1 cellular context compared by ENCODE assay signal in the genomic region with DNA sequence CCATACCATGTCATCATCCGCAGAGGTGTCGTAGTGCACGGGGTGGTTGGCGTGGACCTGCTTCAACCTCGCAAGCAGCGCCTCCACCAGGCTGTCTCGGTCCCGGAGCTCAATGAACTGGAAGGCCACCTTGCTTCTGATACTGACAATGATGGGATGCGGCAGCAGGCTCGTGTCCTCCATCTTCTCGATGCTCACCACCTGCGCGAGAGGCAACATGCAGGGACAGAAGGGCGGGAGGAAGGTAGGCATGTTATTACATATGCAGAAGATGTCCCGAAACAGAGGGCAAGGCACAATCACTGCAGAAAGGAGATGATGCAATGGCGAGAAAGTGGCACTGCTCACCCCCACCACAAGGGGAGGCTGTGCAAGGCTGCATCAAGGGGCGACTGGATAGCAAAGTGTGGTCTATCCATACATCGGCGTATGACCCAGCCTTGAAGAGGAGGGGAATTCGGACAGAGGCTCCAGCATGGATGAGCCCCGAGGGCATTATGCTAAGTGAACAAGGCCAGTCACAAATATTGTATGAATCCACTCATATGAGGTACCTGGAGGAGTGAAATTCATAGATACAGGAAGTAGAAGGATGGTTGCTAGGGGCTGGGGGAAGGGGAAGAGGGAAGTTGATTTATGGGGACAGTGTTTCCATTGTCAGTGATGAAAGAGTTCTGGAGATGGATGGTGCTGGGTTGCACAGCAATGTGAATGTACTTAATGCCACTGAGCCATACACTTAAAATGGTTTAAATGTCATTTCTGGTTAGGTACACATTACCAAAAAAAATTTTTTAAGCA.
TF ChIP-seq lines count a peak whose summit lies in the region.

No MANE protein-coding gene starts in this region.

TF ChIP-seq in H1, 55 proteins besides CTCF, POLR2A, EP300 and RAD21:
- TF ChIP-seq KDM1A (IDR thresholded peaks at IDR 0.05; ENCODE audit: borderline replicate concordance, low read length) (0 out of 2 replicates have a peak, but pooled peaks have one; percentile 39), NRF1 (IDR thresholded peaks at IDR 0.05; ENCODE audit: low read depth, low read length) (no peak), SIN3A (conservative IDR thresholded peaks at IDR 0.05 in 1 of 2, IDR thresholded peaks at IDR 0.05 in 1 of 2; ENCODE audit: low read depth in 1 of 2, low read length in 2 of 2) (no peak), CEBPB (IDR thresholded peaks at IDR 0.05; ENCODE audit: low read depth, low read length) (peak; percentile 98), CREB1 (IDR thresholded peaks at IDR 0.05) (no peak), EZH2 (IDR thresholded peaks at IDR 0.05; ENCODE audit: low read depth, low read length, severe bottlenecking) (no peak), POU5F1 (IDR thresholded peaks at IDR 0.05; ENCODE audit: low read depth, low read length) (no peak), ASH2L (IDR thresholded peaks at IDR 0.05; ENCODE audit: low read length) (no peak), SIRT6 (IDR thresholded peaks at IDR 0.05; ENCODE audit: low read length) (no peak), ATF3 (IDR thresholded peaks at IDR 0.05; ENCODE audit: insufficient read depth, low read depth, low read length) (peak; percentile 91), TBP (IDR thresholded peaks at IDR 0.05; ENCODE audit: low read depth, low read length) (no peak), KDM5A (IDR thresholded peaks at IDR 0.05; ENCODE audit: low read length) (no peak), TCF12 (IDR thresholded peaks at IDR 0.05; ENCODE audit: low read depth, low read length) (no peak), SAP30 (IDR thresholded peaks at IDR 0.05; ENCODE audit: insufficient read depth, insufficient replicate concordance, low read length) (no peak), MAFK (IDR thresholded peaks at IDR 0.05; ENCODE audit: low read depth, low read length) (no peak), CHD2 (IDR thresholded peaks at IDR 0.05; ENCODE audit: low read length) (no peak), PHF8 (conservative IDR thresholded peaks at IDR 0.05; ENCODE audit: low read depth, low read length) (no peak), SRF (IDR thresholded peaks at IDR 0.05; ENCODE audit: low read depth, low read length) (no peak), TAF7 (optimal IDR thresholded peaks at IDR 0.05; ENCODE audit: borderline replicate concordance, low read depth, low read length) (no peak), RXRA (IDR thresholded peaks at IDR 0.05; ENCODE audit: insufficient read depth, low read depth, low read length) (no peak), CTBP2 (IDR thresholded peaks at IDR 0.05; ENCODE audit: borderline replicate concordance, insufficient read depth, insufficient read length, low read length) (no peak), GTF2F1 (IDR thresholded peaks at IDR 0.05; ENCODE audit: borderline replicate concordance, low read depth, low read length) (no peak), KDM4A (IDR thresholded peaks at IDR 0.05; ENCODE audit: low read depth, low read length, severe bottlenecking) (no peak), YY1 (IDR thresholded peaks at IDR 0.05; ENCODE audit: low read depth, low read length) (0 out of 2 replicates have a peak, but pooled peaks have one; percentile 34), CHD1 (IDR thresholded peaks at IDR 0.05; ENCODE audit: low read depth, low read length) (no peak), E2F6 (IDR thresholded peaks at IDR 0.05) (peak; percentile 58; the same call in 1 of the 2 replicates), GABPA (IDR thresholded peaks at IDR 0.05; ENCODE audit: borderline replicate concordance, insufficient read depth, low read length) (no peak), NANOG (IDR thresholded peaks at IDR 0.05; ENCODE audit: insufficient read depth, low read depth, low read length, poor library complexity, severe bottlenecking) (no peak), RBBP5 (IDR thresholded peaks at IDR 0.05; ENCODE audit: borderline replicate concordance, low read depth, low read length) (no peak), CBX5 (IDR thresholded peaks at IDR 0.05; ENCODE audit: low read depth, low read length) (no peak), SIX5 (IDR thresholded peaks at IDR 0.05; ENCODE audit: low read depth, low read length) (no peak), HDAC6 (IDR thresholded peaks at IDR 0.05; ENCODE audit: low read depth, low read length) (no peak), RNF2 (IDR thresholded peaks at IDR 0.05; ENCODE audit: borderline replicate concordance, low read depth, low read length, missing control alignments, poor library complexity, severe bottlenecking) (no peak), TAF1 (IDR thresholded peaks at IDR 0.05; ENCODE audit: low read depth, low read length) (no peak), POLR2AphosphoS5 (IDR thresholded peaks at IDR 0.05; ENCODE audit: low read depth, low read length) (no peak), SP4 (IDR thresholded peaks at IDR 0.05; ENCODE audit: low read length) (no peak), CBX8 (IDR thresholded peaks at IDR 0.05; ENCODE audit: borderline replicate concordance, low read depth, low read length) (no peak), SP2 (IDR thresholded peaks at IDR 0.05; ENCODE audit: low read length) (no peak), FOSL1 (IDR thresholded peaks at IDR 0.05; ENCODE audit: insufficient read depth, low read depth, low read length) (no peak), ZNF274 (IDR thresholded peaks at IDR 0.05; ENCODE audit: borderline replicate concordance, extremely low read depth, low read length) (no peak), JUN (IDR thresholded peaks at IDR 0.05; ENCODE audit: low read depth, low read length) (no peak), EGR1 (IDR thresholded peaks at IDR 0.05; ENCODE audit: borderline replicate concordance, low read depth, low read length) (no peak), BRCA1 (IDR thresholded peaks at IDR 0.05; ENCODE audit: low read depth, low read length) (no peak), SP1 (IDR thresholded peaks at IDR 0.05; ENCODE audit: low read depth, low read length) (no peak), BACH1 (IDR thresholded peaks at IDR 0.05; ENCODE audit: low read length) (no peak), RFX5 (IDR thresholded peaks at IDR 0.05; ENCODE audit: borderline replicate concordance, low read depth, low read length) (no peak), SUZ12 (IDR thresholded peaks at IDR 0.05; ENCODE audit: low read length) (no peak), TEAD4 (IDR thresholded peaks at IDR 0.05; ENCODE audit: low read depth, low read length) (no peak), HDAC2 (IDR thresholded peaks at IDR 0.05; ENCODE audit: borderline replicate concordance in 1 of 2, low read depth in 2 of 2, low read length in 2 of 2) (no peak), JUND (IDR thresholded peaks at IDR 0.05; ENCODE audit: low read length) (peak; percentile 78), BCL11A (IDR thresholded peaks at IDR 0.05; ENCODE audit: low read depth in 2 of 2, low read length in 2 of 2) (no peak)
- TF ChIP-seq, protein P1, sequence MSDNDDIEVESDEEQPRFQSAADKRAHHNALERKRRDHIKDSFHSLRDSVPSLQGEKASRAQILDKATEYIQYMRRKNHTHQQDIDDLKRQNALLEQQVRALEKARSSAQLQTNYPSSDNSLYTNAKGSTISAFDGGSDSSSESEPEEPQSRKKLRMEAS (IDR thresholded peaks at IDR 0.05) = peak; percentile 34; the same call in 1 of the 2 replicates
- TF ChIP-seq, protein P2, sequence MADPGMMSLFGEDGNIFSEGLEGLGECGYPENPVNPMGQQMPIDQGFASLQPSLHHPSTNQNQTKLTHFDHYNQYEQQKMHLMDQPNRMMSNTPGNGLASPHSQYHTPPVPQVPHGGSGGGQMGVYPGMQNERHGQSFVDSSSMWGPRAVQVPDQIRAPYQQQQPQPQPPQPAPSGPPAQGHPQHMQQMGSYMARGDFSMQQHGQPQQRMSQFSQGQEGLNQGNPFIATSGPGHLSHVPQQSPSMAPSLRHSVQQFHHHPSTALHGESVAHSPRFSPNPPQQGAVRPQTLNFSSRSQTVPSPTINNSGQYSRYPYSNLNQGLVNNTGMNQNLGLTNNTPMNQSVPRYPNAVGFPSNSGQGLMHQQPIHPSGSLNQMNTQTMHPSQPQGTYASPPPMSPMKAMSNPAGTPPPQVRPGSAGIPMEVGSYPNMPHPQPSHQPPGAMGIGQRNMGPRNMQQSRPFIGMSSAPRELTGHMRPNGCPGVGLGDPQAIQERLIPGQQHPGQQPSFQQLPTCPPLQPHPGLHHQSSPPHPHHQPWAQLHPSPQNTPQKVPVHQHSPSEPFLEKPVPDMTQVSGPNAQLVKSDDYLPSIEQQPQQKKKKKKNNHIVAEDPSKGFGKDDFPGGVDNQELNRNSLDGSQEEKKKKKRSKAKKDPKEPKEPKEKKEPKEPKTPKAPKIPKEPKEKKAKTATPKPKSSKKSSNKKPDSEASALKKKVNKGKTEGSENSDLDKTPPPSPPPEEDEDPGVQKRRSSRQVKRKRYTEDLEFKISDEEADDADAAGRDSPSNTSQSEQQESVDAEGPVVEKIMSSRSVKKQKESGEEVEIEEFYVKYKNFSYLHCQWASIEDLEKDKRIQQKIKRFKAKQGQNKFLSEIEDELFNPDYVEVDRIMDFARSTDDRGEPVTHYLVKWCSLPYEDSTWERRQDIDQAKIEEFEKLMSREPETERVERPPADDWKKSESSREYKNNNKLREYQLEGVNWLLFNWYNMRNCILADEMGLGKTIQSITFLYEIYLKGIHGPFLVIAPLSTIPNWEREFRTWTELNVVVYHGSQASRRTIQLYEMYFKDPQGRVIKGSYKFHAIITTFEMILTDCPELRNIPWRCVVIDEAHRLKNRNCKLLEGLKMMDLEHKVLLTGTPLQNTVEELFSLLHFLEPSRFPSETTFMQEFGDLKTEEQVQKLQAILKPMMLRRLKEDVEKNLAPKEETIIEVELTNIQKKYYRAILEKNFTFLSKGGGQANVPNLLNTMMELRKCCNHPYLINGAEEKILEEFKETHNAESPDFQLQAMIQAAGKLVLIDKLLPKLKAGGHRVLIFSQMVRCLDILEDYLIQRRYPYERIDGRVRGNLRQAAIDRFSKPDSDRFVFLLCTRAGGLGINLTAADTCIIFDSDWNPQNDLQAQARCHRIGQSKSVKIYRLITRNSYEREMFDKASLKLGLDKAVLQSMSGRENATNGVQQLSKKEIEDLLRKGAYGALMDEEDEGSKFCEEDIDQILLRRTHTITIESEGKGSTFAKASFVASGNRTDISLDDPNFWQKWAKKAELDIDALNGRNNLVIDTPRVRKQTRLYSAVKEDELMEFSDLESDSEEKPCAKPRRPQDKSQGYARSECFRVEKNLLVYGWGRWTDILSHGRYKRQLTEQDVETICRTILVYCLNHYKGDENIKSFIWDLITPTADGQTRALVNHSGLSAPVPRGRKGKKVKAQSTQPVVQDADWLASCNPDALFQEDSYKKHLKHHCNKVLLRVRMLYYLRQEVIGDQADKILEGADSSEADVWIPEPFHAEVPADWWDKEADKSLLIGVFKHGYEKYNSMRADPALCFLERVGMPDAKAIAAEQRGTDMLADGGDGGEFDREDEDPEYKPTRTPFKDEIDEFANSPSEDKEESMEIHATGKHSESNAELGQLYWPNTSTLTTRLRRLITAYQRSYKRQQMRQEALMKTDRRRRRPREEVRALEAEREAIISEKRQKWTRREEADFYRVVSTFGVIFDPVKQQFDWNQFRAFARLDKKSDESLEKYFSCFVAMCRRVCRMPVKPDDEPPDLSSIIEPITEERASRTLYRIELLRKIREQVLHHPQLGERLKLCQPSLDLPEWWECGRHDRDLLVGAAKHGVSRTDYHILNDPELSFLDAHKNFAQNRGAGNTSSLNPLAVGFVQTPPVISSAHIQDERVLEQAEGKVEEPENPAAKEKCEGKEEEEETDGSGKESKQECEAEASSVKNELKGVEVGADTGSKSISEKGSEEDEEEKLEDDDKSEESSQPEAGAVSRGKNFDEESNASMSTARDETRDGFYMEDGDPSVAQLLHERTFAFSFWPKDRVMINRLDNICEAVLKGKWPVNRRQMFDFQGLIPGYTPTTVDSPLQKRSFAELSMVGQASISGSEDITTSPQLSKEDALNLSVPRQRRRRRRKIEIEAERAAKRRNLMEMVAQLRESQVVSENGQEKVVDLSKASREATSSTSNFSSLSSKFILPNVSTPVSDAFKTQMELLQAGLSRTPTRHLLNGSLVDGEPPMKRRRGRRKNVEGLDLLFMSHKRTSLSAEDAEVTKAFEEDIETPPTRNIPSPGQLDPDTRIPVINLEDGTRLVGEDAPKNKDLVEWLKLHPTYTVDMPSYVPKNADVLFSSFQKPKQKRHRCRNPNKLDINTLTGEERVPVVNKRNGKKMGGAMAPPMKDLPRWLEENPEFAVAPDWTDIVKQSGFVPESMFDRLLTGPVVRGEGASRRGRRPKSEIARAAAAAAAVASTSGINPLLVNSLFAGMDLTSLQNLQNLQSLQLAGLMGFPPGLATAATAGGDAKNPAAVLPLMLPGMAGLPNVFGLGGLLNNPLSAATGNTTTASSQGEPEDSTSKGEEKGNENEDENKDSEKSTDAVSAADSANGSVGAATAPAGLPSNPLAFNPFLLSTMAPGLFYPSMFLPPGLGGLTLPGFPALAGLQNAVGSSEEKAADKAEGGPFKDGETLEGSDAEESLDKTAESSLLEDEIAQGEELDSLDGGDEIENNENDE (IDR thresholded peaks at IDR 0.05; ENCODE audit: insufficient replicate concordance, low read length) = no peak
- TF ChIP-seq, protein P3, sequence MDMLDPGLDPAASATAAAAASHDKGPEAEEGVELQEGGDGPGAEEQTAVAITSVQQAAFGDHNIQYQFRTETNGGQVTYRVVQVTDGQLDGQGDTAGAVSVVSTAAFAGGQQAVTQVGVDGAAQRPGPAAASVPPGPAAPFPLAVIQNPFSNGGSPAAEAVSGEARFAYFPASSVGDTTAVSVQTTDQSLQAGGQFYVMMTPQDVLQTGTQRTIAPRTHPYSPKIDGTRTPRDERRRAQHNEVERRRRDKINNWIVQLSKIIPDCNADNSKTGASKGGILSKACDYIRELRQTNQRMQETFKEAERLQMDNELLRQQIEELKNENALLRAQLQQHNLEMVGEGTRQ (IDR thresholded peaks at IDR 0.05; ENCODE audit: low read length) = no peak
- TF ChIP-seq, protein P4, sequence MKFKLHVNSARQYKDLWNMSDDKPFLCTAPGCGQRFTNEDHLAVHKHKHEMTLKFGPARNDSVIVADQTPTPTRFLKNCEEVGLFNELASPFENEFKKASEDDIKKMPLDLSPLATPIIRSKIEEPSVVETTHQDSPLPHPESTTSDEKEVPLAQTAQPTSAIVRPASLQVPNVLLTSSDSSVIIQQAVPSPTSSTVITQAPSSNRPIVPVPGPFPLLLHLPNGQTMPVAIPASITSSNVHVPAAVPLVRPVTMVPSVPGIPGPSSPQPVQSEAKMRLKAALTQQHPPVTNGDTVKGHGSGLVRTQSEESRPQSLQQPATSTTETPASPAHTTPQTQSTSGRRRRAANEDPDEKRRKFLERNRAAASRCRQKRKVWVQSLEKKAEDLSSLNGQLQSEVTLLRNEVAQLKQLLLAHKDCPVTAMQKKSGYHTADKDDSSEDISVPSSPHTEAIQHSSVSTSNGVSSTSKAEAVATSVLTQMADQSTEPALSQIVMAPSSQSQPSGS (IDR thresholded peaks at IDR 0.05; ENCODE audit: low read length) = no peak
